Comparison of ENCODE assay signal across 25 cellular contexts in genomic region chr12:76075448-76075847, GRCh38. TPM values are rescaled to one million over a fixed set of nuclear protein-coding genes. Genes with fewer than 3 reads are reported as not detected.
DNase-seq lines count a peak whose midpoint lies in the region; ATAC-seq and TF ChIP-seq lines count a peak whose summit lies in the region.
"Had no signal": no experiment of that assay in that cellular context is flagged by ENCODE, and none has a peak within 500 bp of the region (broad histone marks: within the 10 kb centered on the region; RNA-seq: fewer than 3 reads in every experiment).

No MANE protein-coding gene starts in this region.

- H3K4me2 ChIP-seq in DND-41 (ENCODE audit: insufficient read depth, low read length) (peak overlapping the region; percentile 30; the same call in 1 of the 2 replicates), smooth muscle cell (no peak overlapping the region)
- H3K4me2 ChIP-seq: PC-9 had no signal

- no peak overlapping the region for H2AFZ ChIP-seq in DND-41 (ENCODE audit: low read depth, low read length)
- no peak overlapping the region for H2AFZ ChIP-seq in smooth muscle cell (ENCODE audit: low read depth)
- H2AFZ ChIP-seq: PC-9 had no signal

- H3K9me3 ChIP-seq in DND-41 (ENCODE audit: insufficient read depth, low read length, severe bottlenecking) (no peaks in the 10 kb centered on the region), smooth muscle cell (replicated peaks; ENCODE audit: low read depth) (no peaks in the 10 kb centered on the region)
- H3K9me3 ChIP-seq: SJSA1 had no signal

- H3K36me3 ChIP-seq in DND-41 (ENCODE audit: insufficient read depth, low read length) (peaks cover 53% of the 10 kb centered on the region), smooth muscle cell (ENCODE audit: low read depth) (peaks cover 8% of the 10 kb centered on the region)

- H3K27me3 ChIP-seq in DND-41 (ENCODE audit: insufficient read depth, low read length, poor library complexity) (no peaks in the 10 kb centered on the region), smooth muscle cell (ENCODE audit: low read depth) (no peaks in the 10 kb centered on the region)
- H3K27me3 ChIP-seq: BLaER1 treated with 17β-estradiol and CSF1 and Interleukin-3, amounts not matched to agents 10 nM and 100 nM; MG63; SJSA1 had no signal

- H3K9me3 Mint-ChIP-seq in activated naive CD8-positive, alpha-beta T cell treated with anti-CD3 and anti-CD28 coated beads, Interleukin-2, amount 50 U/mL, for 24 hours: no peaks in the 10 kb centered on the region
- peaks cover 10% of the 10 kb centered on the region for H3K9me3 Mint-ChIP-seq in activated naive CD8-positive, alpha-beta T cell treated with anti-CD3 and anti-CD28 coated beads for 36 hours
- H3K9me3 Mint-ChIP-seq in osteocyte (ENCODE audit: unreplicated experiment): peaks cover 8% of the 10 kb centered on the region

- H3K9ac ChIP-seq in DND-41 (ENCODE audit: low read depth, low read length) (no peak overlapping the region), smooth muscle cell (ENCODE audit: low read depth) (no peak overlapping the region)
- H3K9ac ChIP-seq: BLaER1 treated with 17β-estradiol and CSF1 and Interleukin-3, amounts not matched to agents 10 nM and 100 nM had no signal

- 85% methylated on average over 1 of the region's 1 CpG for WGBS in smooth muscle cell (ENCODE audit: low lambda C conversion rate)

- H3K79me2 ChIP-seq in DND-41 (ENCODE audit: insufficient read depth, low read length): peaks cover 100% of the 10 kb centered on the region
- peaks cover 100% of the 10 kb centered on the region for H3K79me2 ChIP-seq in smooth muscle cell (ENCODE audit: low read depth)

- H3K27ac Mint-ChIP-seq in activated naive CD8-positive, alpha-beta T cell treated with anti-CD3 and anti-CD28 coated beads, Interleukin-2, amount 50 U/mL, for 24 hours: peak overlapping the region; percentile 19
- H3K27ac Mint-ChIP-seq in activated naive CD8-positive, alpha-beta T cell treated with anti-CD3 and anti-CD28 coated beads for 36 hours: no peak overlapping the region
- no peak overlapping the region for H3K27ac Mint-ChIP-seq in osteocyte (ENCODE audit: unreplicated experiment)

- H3K36me3 Mint-ChIP-seq in activated naive CD8-positive, alpha-beta T cell treated with anti-CD3 and anti-CD28 coated beads, Interleukin-2, amount 50 U/mL, for 24 hours (ENCODE audit: low read depth): peaks cover 77% of the 10 kb centered on the region
- peaks cover 61% of the 10 kb centered on the region for H3K36me3 Mint-ChIP-seq in activated naive CD8-positive, alpha-beta T cell treated with anti-CD3 and anti-CD28 coated beads for 36 hours
- peaks cover 39% of the 10 kb centered on the region for H3K36me3 Mint-ChIP-seq in osteocyte (ENCODE audit: unreplicated experiment)

- H4K20me1 ChIP-seq in DND-41 (ENCODE audit: insufficient read depth, low read length) (peaks cover 97% of the 10 kb centered on the region), smooth muscle cell (ENCODE audit: low read depth) (peaks cover 99% of the 10 kb centered on the region)

- H3K4me3 ChIP-seq in DND-41 (ENCODE audit: low read depth in 1 of 2, low read length in 2 of 2) (no peak overlapping the region), smooth muscle cell (no peak overlapping the region)
- H3K4me3 ChIP-seq: BLaER1 treated with 17β-estradiol and CSF1 and Interleukin-3, amounts not matched to agents 10 nM and 100 nM; MG63; PC-9; SJSA1 had no signal

- no peak for DNase-seq in activated naive CD8-positive, alpha-beta T cell treated with anti-CD3 and anti-CD28 coated beads, Interleukin-2, amount 50 U/mL, for 24 hours
- DNase-seq in activated naive CD8-positive, alpha-beta T cell treated with anti-CD3 and anti-CD28 coated beads for 36 hours: no peak
- no peak for DNase-seq in DND-41
- DNase-seq in RWPE1 (ENCODE audit: low spot score): no peak
- no peak for DNase-seq in smooth muscle cell (lab: John Stamatoyannopoulos, UW; ENCODE audit: unreplicated experiment)
- no peak for DNase-seq in osteocyte (ENCODE audit: extremely low spot score, unreplicated experiment)
- DNase-seq in activated CD4-positive, CD25-positive, alpha-beta regulatory T cell (lab: John Stamatoyannopoulos, UW): no peak
- DNase-seq: 8988T; CD4-positive, alpha-beta memory T cell; COR-L47; DMS53; GOT3; MG63; NCI-H1105 treated with DMSO at 0.1 percent for 48 hours; NCI-H146; NCI-H2029 treated with DMSO at 0.1 percent for 48 hours; NCI-H446 treated with DMSO at 0.1 percent for 48 hours; NCI-H526 treated with DMSO at 0.1 percent for 48 hours; PC-9; Right ventricle myocardium superior had no signal

- H3K4me1 Mint-ChIP-seq in activated naive CD8-positive, alpha-beta T cell treated with anti-CD3 and anti-CD28 coated beads, Interleukin-2, amount 50 U/mL, for 24 hours: peaks cover 79% of the 10 kb centered on the region
- peaks cover 61% of the 10 kb centered on the region for H3K4me1 Mint-ChIP-seq in activated naive CD8-positive, alpha-beta T cell treated with anti-CD3 and anti-CD28 coated beads for 36 hours
- H3K4me1 Mint-ChIP-seq in osteocyte (ENCODE audit: unreplicated experiment): peaks cover 42% of the 10 kb centered on the region

- H3F3A ChIP-seq in smooth muscle cell (ENCODE audit: low read depth): no peaks in the 10 kb centered on the region

- TF ChIP-seq CTCF in DND-41 (IDR thresholded peaks at IDR 0.05; ENCODE audit: borderline replicate concordance, extremely low read depth, low read length, poor library complexity, severe bottlenecking) (no peak), RWPE1 (conservative IDR thresholded peaks at IDR 0.05; ENCODE audit: low read depth) (no peak), smooth muscle cell (IDR thresholded peaks at IDR 0.05; ENCODE audit: borderline replicate concordance, insufficient read depth, poor library complexity, severe bottlenecking) (no peak), osteocyte (IDR thresholded peaks at IDR 0.05) (no peak)

- POLR2A ChIA-PET in RWPE1 (lab: Yijun Ruan, JAX; ENCODE audit: low non-redundant PET): no interaction called here

- CTCF ChIA-PET in RWPE1 (lab: Yijun Ruan, JAX): no interaction called here

- no peak overlapping the region for H3K4me3 Mint-ChIP-seq in activated naive CD8-positive, alpha-beta T cell treated with anti-CD3 and anti-CD28 coated beads, Interleukin-2, amount 50 U/mL, for 24 hours
- H3K4me3 Mint-ChIP-seq in activated naive CD8-positive, alpha-beta T cell treated with anti-CD3 and anti-CD28 coated beads for 36 hours: no peak overlapping the region
- H3K4me3 Mint-ChIP-seq in osteocyte (ENCODE audit: unreplicated experiment): no peak overlapping the region

- peaks cover 27% of the 10 kb centered on the region; the same call in 1 of the 2 replicates for H3K4me1 ChIP-seq in DND-41 (ENCODE audit: insufficient read depth, low read length)
- peaks cover 8% of the 10 kb centered on the region for H3K4me1 ChIP-seq in smooth muscle cell (ENCODE audit: low read depth)

- H3K27me3 Mint-ChIP-seq in activated naive CD8-positive, alpha-beta T cell treated with anti-CD3 and anti-CD28 coated beads, Interleukin-2, amount 50 U/mL, for 24 hours: no peaks in the 10 kb centered on the region
- no peaks in the 10 kb centered on the region for H3K27me3 Mint-ChIP-seq in activated naive CD8-positive, alpha-beta T cell treated with anti-CD3 and anti-CD28 coated beads for 36 hours
- H3K27me3 Mint-ChIP-seq in osteocyte (ENCODE audit: unreplicated experiment): no peaks in the 10 kb centered on the region
- H3K27me3 Mint-ChIP-seq: CD4-positive, alpha-beta memory T cell had no signal

- no peak for ATAC-seq in activated naive CD8-positive, alpha-beta T cell treated with anti-CD3 and anti-CD28 coated beads, Interleukin-2, amount 50 U/mL, for 24 hours
- no peak for ATAC-seq in DND-41 (ENCODE audit: insufficient read depth, low read depth)
- no peak for ATAC-seq in GM19455 (IDR thresholded peaks at IDR 0.05; ENCODE audit: unreplicated experiment)
- ATAC-seq: HCT116, HepG2 had no signal

- H3K27ac ChIP-seq in DND-41 (ENCODE audit: low read length): no peak overlapping the region
- H3K27ac ChIP-seq in RWPE1: 0 out of 2 replicates have a peak overlapping the region, but pooled peaks have one; percentile 30
- H3K27ac ChIP-seq in smooth muscle cell (ENCODE audit: low read depth): peak overlapping the region; percentile 8
- H3K27ac ChIP-seq: PC-9, SJSA1 had no signal

RNA-seq across cellular contexts. Expression of gene NAP1L1, which starts 9.0 kb away (rescaled TPM):
- total RNA-seq in activated naive CD8-positive, alpha-beta T cell treated with anti-CD3 and anti-CD28 coated beads for 36 hours: 1,000 to 10,000 TPM; 1,148 to 1,176 TPM
- 221 and 282 TPM in 2 replicates for total RNA-seq in smooth muscle cell
- polyA plus RNA-seq in smooth muscle cell: 110 and 127 TPM in 2 replicates
- 542 and 552 TPM in 2 replicates for total RNA-seq in osteocyte

RNA-seq across cellular contexts. Expression of gene PHLDA1, which starts 43.9 kb away (rescaled TPM):
- total RNA-seq in activated naive CD8-positive, alpha-beta T cell treated with anti-CD3 and anti-CD28 coated beads for 36 hours: 10 to 100 TPM; 41.5 to 41.9 TPM
- total RNA-seq in smooth muscle cell: 88.6 and 91.3 TPM in 2 replicates
- polyA plus RNA-seq in smooth muscle cell: 69.7 and 70.2 TPM in 2 replicates
- total RNA-seq in osteocyte: 52.0 and 53.7 TPM in 2 replicates
